ENCODE assay signal across 9 cellular contexts in the genomic region with DNA sequence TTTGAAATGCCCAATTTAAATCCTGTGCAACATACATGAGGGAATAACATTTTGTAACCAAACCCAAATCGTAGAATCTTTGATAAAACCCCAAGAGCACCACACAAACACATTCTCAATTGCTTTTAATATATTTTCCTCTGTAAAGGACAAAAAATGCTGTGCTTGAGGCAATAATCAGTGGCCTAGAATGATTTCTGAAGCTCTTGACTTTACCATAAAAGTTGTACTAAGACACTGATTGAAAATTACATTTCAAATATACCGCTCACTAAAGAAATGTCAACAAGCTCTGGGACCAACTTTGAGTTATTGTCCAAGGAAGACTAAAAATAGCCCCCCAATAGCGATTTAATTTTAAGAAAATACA. TPM values are rescaled to one million over a fixed set of nuclear protein-coding genes. Genes with fewer than 3 reads are reported as not detected.
DNase-seq lines count a peak whose midpoint lies in the region; ATAC-seq and TF ChIP-seq lines count a peak whose summit lies in the region.
"Had no signal": no experiment of that assay in that cellular context is flagged by ENCODE, and none has a peak within 500 bp of the region (broad histone marks: within the 10 kb centered on the region; RNA-seq: fewer than 3 reads in every experiment).

No MANE protein-coding gene starts in this region.

- H3K27ac ChIP-seq in BLaER1 (no peak overlapping the region), GM23338 (ENCODE audit: low read depth) (no peak overlapping the region), muscle layer of colon (ENCODE audit: low read depth, low read length) (peak overlapping the region; percentile 1)

- H3K36me3 Mint-ChIP-seq in GM23338 (ENCODE audit: low read depth) = no peaks in the 10 kb centered on the region
- no peaks in the 10 kb centered on the region for H3K36me3 Mint-ChIP-seq in activated T-helper 1 cell treated with anti-CD3 and anti-CD28 coated beads, Interleukin-12 subunit alpha, Interleukin-12 subunit beta, Interleukin-2, Interleukin-4 antibody, amounts not matched to agents 30 ng/mL and 10 ng/mL and 1 ng/mL, durations not matched to agents 14 hours and 24 hours and 36 hours (ENCODE audit: low read depth)

- H3K27me3 ChIP-seq in BLaER1 (peaks cover 25% of the 10 kb centered on the region), GM23338 (ENCODE audit: insufficient read depth) (peaks cover 53% of the 10 kb centered on the region), muscle layer of colon (ENCODE audit: control insufficient read depth in 1 of 2, insufficient read depth in 2 of 2, low read length in 2 of 2) (no peaks in the 10 kb centered on the region)

- H3K9me3 Mint-ChIP-seq in GM23338 = no peaks in the 10 kb centered on the region; the same call in 2 of the 3 replicates
- no peaks in the 10 kb centered on the region for H3K9me3 Mint-ChIP-seq in activated T-helper 1 cell treated with anti-CD3 and anti-CD28 coated beads, Interleukin-12 subunit alpha, Interleukin-12 subunit beta, Interleukin-2, Interleukin-4 antibody, amounts not matched to agents 30 ng/mL and 10 ng/mL and 1 ng/mL, durations not matched to agents 14 hours and 24 hours and 36 hours

- H3K4me3 ChIP-seq in BLaER1 = no peak overlapping the region
- peak overlapping the region; percentile 73 for H3K4me3 ChIP-seq in GM23338
- peak overlapping the region in 1 of 2 donors; percentile 62 for H3K4me3 ChIP-seq in muscle layer of colon (ENCODE audit: low read depth in 1 of 2, low read length in 2 of 2)

- TF ChIP-seq CTCF in GM23338 (conservative IDR thresholded peaks at IDR 0.05; ENCODE audit: low read depth in 2 of 2) = no peak

- H3K4me1 ChIP-seq in BLaER1 = peaks cover 13% of the 10 kb centered on the region
- peaks cover 4% of the 10 kb centered on the region; the same call in 1 of the 2 replicates for H3K4me1 ChIP-seq in GM23338 (ENCODE audit: insufficient read depth)
- H3K4me1 ChIP-seq in muscle layer of colon (ENCODE audit: insufficient read depth, low read length) = peaks cover 7% of the 10 kb centered on the region

- no peak for ATAC-seq in GM23338
- ATAC-seq in HG03095 (IDR thresholded peaks at IDR 0.05; ENCODE audit: unreplicated experiment) = no peak
- ATAC-seq in left lobe of liver = no peak

- intact Hi-C loops in activated T-helper 1 cell treated with anti-CD3 and anti-CD28 coated beads, Interleukin-12 subunit alpha, Interleukin-12 subunit beta, Interleukin-2, Interleukin-4 antibody, amounts not matched to agents 30 ng/mL and 10 ng/mL and 1 ng/mL, durations not matched to agents 14 hours and 24 hours and 36 hours (cut with micrococcal nuclease) = loop anchor here (10.0 kb wide), 1 partner anchor 296 kb away; no protein-coding TSS in a partner anchor

- H3K4me2 ChIP-seq in BLaER1 = peak overlapping the region; percentile 92; the same call in 1 of the 2 replicates
- peak overlapping the region; percentile 80 for H3K4me2 ChIP-seq in GM23338

- no peaks in the 10 kb centered on the region for H4K20me1 ChIP-seq in BLaER1
- H4K20me1 ChIP-seq in GM23338 (replicated peaks; ENCODE audit: insufficient read depth) = no peaks in the 10 kb centered on the region

- H3K9me2 ChIP-seq in GM23338 (ENCODE audit: insufficient read depth) = 0 out of 2 replicates have a peak, but pooled peaks cover 5% of the 10 kb centered on the region

- no peak overlapping the region for H3K27ac Mint-ChIP-seq in GM23338
- H3K27ac Mint-ChIP-seq in activated T-helper 1 cell treated with anti-CD3 and anti-CD28 coated beads, Interleukin-12 subunit alpha, Interleukin-12 subunit beta, Interleukin-2, Interleukin-4 antibody, amounts not matched to agents 30 ng/mL and 10 ng/mL and 1 ng/mL, durations not matched to agents 14 hours and 24 hours and 36 hours = no peak overlapping the region

- DNase-seq in GM23338 (ENCODE audit: low spot score) (no peak), SW 1271 (lab: John Stamatoyannopoulos, UW) (no peak), NCI-H510A treated with DMSO at 0.1 percent for 48 hours (lab: John Stamatoyannopoulos, UW) (no peak), left lobe of liver (ENCODE audit: low spot score) (no peak)
- no peak for DNase-seq in activated T-helper 1 cell treated with anti-CD3 and anti-CD28 coated beads, Interleukin-12 subunit alpha, Interleukin-12 subunit beta, Interleukin-2, Interleukin-4 antibody, amounts not matched to agents 30 ng/mL and 10 ng/mL and 1 ng/mL, durations not matched to agents 14 hours and 24 hours and 36 hours (ENCODE audit: low spot score)
- DNase-seq: NCI-H2029 treated with DMSO at 0.1 percent for 48 hours had no signal

- H3K9ac ChIP-seq in BLaER1 (no peak overlapping the region), muscle layer of colon (ENCODE audit: low read length) (no peak overlapping the region)

- H2AFZ ChIP-seq in GM23338 = no peak overlapping the region; the same call in 1 of the 2 replicates

- H3K4me3 Mint-ChIP-seq in GM23338 = peak overlapping the region; percentile 83
- H3K4me3 Mint-ChIP-seq in activated T-helper 1 cell treated with anti-CD3 and anti-CD28 coated beads, Interleukin-12 subunit alpha, Interleukin-12 subunit beta, Interleukin-2, Interleukin-4 antibody, amounts not matched to agents 30 ng/mL and 10 ng/mL and 1 ng/mL, durations not matched to agents 14 hours and 24 hours and 36 hours = peak overlapping the region; percentile 82

- no peaks in the 10 kb centered on the region for H3K4me1 Mint-ChIP-seq in GM23338
- H3K4me1 Mint-ChIP-seq in activated T-helper 1 cell treated with anti-CD3 and anti-CD28 coated beads, Interleukin-12 subunit alpha, Interleukin-12 subunit beta, Interleukin-2, Interleukin-4 antibody, amounts not matched to agents 30 ng/mL and 10 ng/mL and 1 ng/mL, durations not matched to agents 14 hours and 24 hours and 36 hours (ENCODE audit: low read depth) = peaks cover 13% of the 10 kb centered on the region

- H3K9me3 ChIP-seq in BLaER1 (no peaks in the 10 kb centered on the region), muscle layer of colon (ENCODE audit: low read length) (no peaks in the 10 kb centered on the region)

- H3F3A ChIP-seq in GM23338 (replicated peaks; ENCODE audit: low read depth) = no peaks in the 10 kb centered on the region

- H3K27me3 Mint-ChIP-seq in GM23338 (ENCODE audit: insufficient read depth, low read depth, poor library complexity) = peaks cover 29% of the 10 kb centered on the region
- H3K27me3 Mint-ChIP-seq in activated T-helper 1 cell treated with anti-CD3 and anti-CD28 coated beads, Interleukin-12 subunit alpha, Interleukin-12 subunit beta, Interleukin-2, Interleukin-4 antibody, amounts not matched to agents 30 ng/mL and 10 ng/mL and 1 ng/mL, durations not matched to agents 14 hours and 24 hours and 36 hours (ENCODE audit: insufficient read depth) = peaks cover 25% of the 10 kb centered on the region

- no peaks in the 10 kb centered on the region for H3K36me3 ChIP-seq in BLaER1
- no peaks in the 10 kb centered on the region for H3K36me3 ChIP-seq in GM23338 (ENCODE audit: insufficient read depth)
- no peaks in the 10 kb centered on the region for H3K36me3 ChIP-seq in muscle layer of colon (ENCODE audit: insufficient read depth, low read length)

- no peaks in the 10 kb centered on the region for H3K79me2 ChIP-seq in GM23338 (replicated peaks; ENCODE audit: insufficient read depth)

TF ChIP-seq in GM23338, 12 proteins besides CTCF, POLR2A, EP300 and RAD21 (continues in another document):
- TF ChIP-seq POLR2AphosphoS5 (IDR thresholded peaks at IDR 0.05; ENCODE audit: low read depth) = no peak

RNA-seq across cellular contexts. Expression of a gene that starts 1.5 kb away (rescaled TPM):
- 1.0 and 1.6 TPM in 2 replicates for total RNA-seq in GM23338 (2014; rRNA removed; shearing (Covaris generic))
- polyA plus RNA-seq in GM23338 (2016; fragmentation: Nextera tagmentation; extraction: Ambion mirVana) = 0.16 and 0.18 TPM in 2 replicates
- 1.5 and 1.7 TPM in 2 replicates for total RNA-seq in activated T-helper 1 cell treated with anti-CD3 and anti-CD28 coated beads, Interleukin-12 subunit alpha, Interleukin-12 subunit beta, Interleukin-2, Interleukin-4 antibody, amounts not matched to agents 30 ng/mL and 10 ng/mL and 1 ng/mL, durations not matched to agents 14 hours and 24 hours and 36 hours
- total RNA-seq in left lobe of liver = 0.13 TPM

RNA-seq across cellular contexts. Expression of a gene that starts 33.2 kb away (rescaled TPM):
- total RNA-seq in GM23338 (2014; rRNA removed; shearing (Covaris generic)) = 10.5 and 15.0 TPM in 2 replicates
- polyA plus RNA-seq in GM23338 (2016; fragmentation: Nextera tagmentation; extraction: Ambion mirVana) = 7.1 and 7.5 TPM in 2 replicates
- total RNA-seq in activated T-helper 1 cell treated with anti-CD3 and anti-CD28 coated beads, Interleukin-12 subunit alpha, Interleukin-12 subunit beta, Interleukin-2, Interleukin-4 antibody, amounts not matched to agents 30 ng/mL and 10 ng/mL and 1 ng/mL, durations not matched to agents 14 hours and 24 hours and 36 hours = 3.5 and 4.6 TPM in 2 replicates
- 9.0 TPM for total RNA-seq in left lobe of liver
